7 cellular contexts compared by ENCODE assay signal in the genomic region with DNA sequence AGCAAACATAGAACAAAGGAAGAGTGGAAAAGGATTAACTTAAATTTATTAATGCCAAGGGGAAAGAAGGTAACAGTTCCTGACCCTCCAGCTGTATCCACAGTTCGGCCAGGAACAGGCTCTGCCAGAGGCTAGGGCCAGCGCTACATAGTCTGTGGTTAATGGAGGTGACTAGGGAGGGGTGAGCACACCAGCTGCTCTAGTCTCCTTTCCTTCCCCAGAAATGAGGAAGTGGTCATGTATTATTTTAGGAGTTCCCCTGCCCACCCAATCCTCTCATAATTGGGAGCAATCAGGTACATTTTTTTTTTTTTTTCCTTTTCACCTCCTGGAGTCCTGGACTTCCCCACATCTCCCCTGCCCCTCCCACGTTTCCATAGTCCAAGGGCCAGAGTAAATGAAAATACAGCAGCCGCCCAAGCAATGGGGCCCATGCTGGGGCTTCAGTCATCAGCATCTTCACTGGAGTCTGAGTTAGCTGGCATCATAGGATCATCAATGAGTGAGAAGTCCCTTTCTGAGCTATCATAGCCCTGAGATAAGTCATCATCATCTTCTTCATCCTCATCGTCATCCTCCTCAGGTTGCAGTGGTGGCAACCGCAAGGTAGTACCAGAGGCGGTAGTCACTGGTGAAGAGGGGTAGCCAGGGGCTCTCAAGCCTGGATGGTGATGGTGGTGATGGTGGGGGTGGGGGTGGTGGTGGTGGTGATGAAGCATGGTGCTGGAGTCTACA. TPM values are rescaled to one million over a fixed set of nuclear protein-coding genes. Genes with fewer than 3 reads are reported as not detected.
DNase-seq lines count a peak whose midpoint lies in the region; ATAC-seq and TF ChIP-seq lines count a peak whose summit lies in the region.

No MANE protein-coding gene starts in this region.

- TF ChIP-seq CTCF in ascending aorta (IDR thresholded peaks at IDR 0.05) (no peak), progenitor cell of endocrine pancreas (IDR thresholded peaks at IDR 0.05; ENCODE audit: unreplicated experiment) (no peak)

- peaks cover 28 to 36% of the 10 kb centered on the region in 2 donors for H3K36me3 ChIP-seq in ascending aorta

- H3K9me3 Mint-ChIP-seq in progenitor cell of endocrine pancreas (ENCODE audit: low read depth): no peaks in the 10 kb centered on the region

- H3K9me3 ChIP-seq in ascending aorta: no peaks in the 10 kb centered on the region

- no peaks in the 10 kb centered on the region for H3K27me3 Mint-ChIP-seq in progenitor cell of endocrine pancreas

- peak overlapping the region; percentile 88 to 90 for H3K27ac ChIP-seq in ascending aorta

- DNase-seq in M059J (ENCODE audit: low read depth) (peak; percentile 28), ascending aorta (ENCODE audit: low spot score in 2 of 2) (no peak), progenitor cell of endocrine pancreas (ENCODE audit: low spot score, unreplicated experiment) (no peak), GM19240 (ENCODE audit: insufficient read length, low spot score) (no peak)

- peaks cover 0 to 16% of the 10 kb centered on the region in 2 donors for H3K4me1 ChIP-seq in ascending aorta

- peaks cover 23% of the 10 kb centered on the region for H3K4me1 Mint-ChIP-seq in progenitor cell of endocrine pancreas (ENCODE audit: low read depth)

- H3K4me3 Mint-ChIP-seq in progenitor cell of endocrine pancreas (ENCODE audit: low read depth): peak overlapping the region; percentile 89

- H3K36me3 Mint-ChIP-seq in progenitor cell of endocrine pancreas (ENCODE audit: insufficient read depth): peaks cover 8% of the 10 kb centered on the region

- peak overlapping the region; percentile 100 for H3K27ac Mint-ChIP-seq in progenitor cell of endocrine pancreas

- H3K4me3 ChIP-seq in ascending aorta: peak overlapping the region in 1 of 2 donors; percentile 79

- no peaks in the 10 kb centered on the region for H3K27me3 ChIP-seq in ascending aorta

- peak; percentile 26 for ATAC-seq in GM18858 (IDR thresholded peaks at IDR 0.05; ENCODE audit: unreplicated experiment)
- ATAC-seq in GM21528 (IDR thresholded peaks at IDR 0.05; ENCODE audit: low FRiP score, unreplicated experiment): no peak
- ATAC-seq in HG02852 (IDR thresholded peaks at IDR 0.05; ENCODE audit: unreplicated experiment): no peak

- intact Hi-C loops in ascending aorta (cut with DNase I): loop anchor here (10.0 kb wide), 1 partner anchor 281 kb away; the partner anchor contains the start of gene TMEM253

RNA-seq across cellular contexts. Expression of gene SUPT16H, which starts 1.5 kb away (rescaled TPM):
- 76.9 and 115 TPM in 2 replicates for total RNA-seq in M059J (2014; rRNA removed; shearing (Covaris generic))
- 13.5 TPM for total RNA-seq in ascending aorta
- 106 and 108 TPM in 2 replicates for total RNA-seq in progenitor cell of endocrine pancreas
